24 cellular contexts compared by ENCODE assay signal in the genomic region with DNA sequence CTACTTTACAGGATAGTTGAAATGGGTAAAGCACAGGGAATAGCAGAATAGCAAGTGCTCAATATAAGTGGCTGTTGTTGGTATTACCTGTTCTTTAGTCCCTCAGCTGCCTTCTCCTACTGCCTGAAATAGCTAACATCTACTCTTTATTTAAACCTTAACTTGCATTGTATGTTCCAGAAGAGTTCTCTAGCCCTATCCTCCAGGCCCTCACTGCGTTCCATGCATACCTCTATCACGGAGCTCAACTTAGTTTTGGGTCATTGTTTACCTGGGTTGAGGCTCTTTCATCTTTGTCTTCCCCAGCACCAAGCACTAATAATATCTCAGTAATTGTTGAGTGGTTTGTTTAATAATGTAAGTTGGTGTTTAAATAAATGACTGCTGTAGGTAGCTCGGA.
DNase-seq lines count a peak whose midpoint lies in the region; ATAC-seq, FAIRE-seq and TF ChIP-seq lines count a peak whose summit lies in the region.
"Had no signal": no experiment of that assay in that cellular context is flagged by ENCODE, and none has a peak within 500 bp of the region (broad histone marks: within the 10 kb centered on the region; RNA-seq: fewer than 3 reads in every experiment).

No MANE protein-coding gene starts in this region.

- H3K4me1 Mint-ChIP-seq in astrocyte (ENCODE audit: low read depth, unreplicated experiment), result peaks cover 11% of the 10 kb centered on the region
- no peaks in the 10 kb centered on the region for H3K4me1 Mint-ChIP-seq in activated T-helper 1 cell treated with anti-CD3 and anti-CD28 coated beads, Interleukin-12 subunit alpha, Interleukin-12 subunit beta, Interleukin-2, Interleukin-4 antibody, amounts not matched to agents 30 ng/mL and 10 ng/mL and 1 ng/mL, durations not matched to agents 14 hours and 24 hours and 36 hours (ENCODE audit: low read depth)
- H3K4me1 Mint-ChIP-seq in stimulated activated naive CD8-positive, alpha-beta T cell treated with anti-CD3 and anti-CD28 coated beads, Interleukin-15, amount 100 ng/mL, for 72 hours, result no peaks in the 10 kb centered on the region
- H3K4me1 Mint-ChIP-seq: B cell had no signal

- no peaks in the 10 kb centered on the region for H3K79me2 ChIP-seq in GM23248 (ENCODE audit: insufficient read depth)
- no peaks in the 10 kb centered on the region for H3K79me2 ChIP-seq in astrocyte (ENCODE audit: insufficient read depth, low read length)
- H3K79me2 ChIP-seq in H1 (ENCODE audit: control insufficient read depth in 1 of 2, insufficient read depth in 2 of 2, low read length in 2 of 2), result no peaks in the 10 kb centered on the region
- no peaks in the 10 kb centered on the region for H3K79me2 ChIP-seq in smooth muscle cell (ENCODE audit: low read depth)

- H3K9ac ChIP-seq in GM23248, result no peak overlapping the region
- no peak overlapping the region for H3K9ac ChIP-seq in astrocyte (ENCODE audit: low read length)
- H3K9ac ChIP-seq in H1 (replicated peaks in 1 of 4; ENCODE audit: extremely low read depth in 1 of 4, low read depth in 3 of 4, low read length in 3 of 4), result no peak overlapping the region
- no peak overlapping the region for H3K9ac ChIP-seq in smooth muscle cell (ENCODE audit: low read depth)
- H3K9ac ChIP-seq: BLaER1 treated with 17β-estradiol and CSF1 and Interleukin-3, amounts not matched to agents 10 nM and 100 nM had no signal

- no peak overlapping the region for H3K4me3 Mint-ChIP-seq in astrocyte (ENCODE audit: unreplicated experiment)
- no peak overlapping the region for H3K4me3 Mint-ChIP-seq in activated T-helper 1 cell treated with anti-CD3 and anti-CD28 coated beads, Interleukin-12 subunit alpha, Interleukin-12 subunit beta, Interleukin-2, Interleukin-4 antibody, amounts not matched to agents 30 ng/mL and 10 ng/mL and 1 ng/mL, durations not matched to agents 14 hours and 24 hours and 36 hours
- H3K4me3 Mint-ChIP-seq in stimulated activated naive CD8-positive, alpha-beta T cell treated with anti-CD3 and anti-CD28 coated beads, Interleukin-15, amount 100 ng/mL, for 72 hours, result no peak overlapping the region
- H3K4me3 Mint-ChIP-seq: B cell; CD4-positive, alpha-beta T cell; CD8-positive, alpha-beta T cell had no signal

- no peaks in the 10 kb centered on the region for H3K36me3 Mint-ChIP-seq in astrocyte (ENCODE audit: low read depth, unreplicated experiment)
- no peaks in the 10 kb centered on the region for H3K36me3 Mint-ChIP-seq in activated T-helper 1 cell treated with anti-CD3 and anti-CD28 coated beads, Interleukin-12 subunit alpha, Interleukin-12 subunit beta, Interleukin-2, Interleukin-4 antibody, amounts not matched to agents 30 ng/mL and 10 ng/mL and 1 ng/mL, durations not matched to agents 14 hours and 24 hours and 36 hours (ENCODE audit: low read depth)
- H3K36me3 Mint-ChIP-seq: CD8-positive, alpha-beta T cell had no signal

- no peak overlapping the region for H2BK20ac ChIP-seq in H1 (ENCODE audit: low read length)

- TF ChIP-seq RAD21 in H1 (IDR thresholded peaks at IDR 0.05 in 1 of 2, conservative IDR thresholded peaks at IDR 0.05 in 1 of 2; ENCODE audit: low read depth in 2 of 2, low read length in 2 of 2), result no peak

- no peaks in the 10 kb centered on the region for H3K79me1 ChIP-seq in H1 (ENCODE audit: low read depth, low read length)

- H3K27me3 ChIP-seq in GM23248 (replicated peaks; ENCODE audit: insufficient read depth) (no peaks in the 10 kb centered on the region), astrocyte (ENCODE audit: insufficient read depth, low read length) (no peaks in the 10 kb centered on the region), H1 (replicated peaks in 1 of 4; ENCODE audit: control insufficient read depth in 3 of 4, extremely low read depth in 1 of 4, insufficient read depth in 3 of 4, low read length in 3 of 4) (no peaks in the 10 kb centered on the region), smooth muscle cell (ENCODE audit: low read depth) (no peaks in the 10 kb centered on the region)
- H3K27me3 ChIP-seq: BLaER1 treated with 17β-estradiol and CSF1 and Interleukin-3, amounts not matched to agents 10 nM and 100 nM had no signal

- POLR2A ChIA-PET in H1 (lab: Charles Lee; ENCODE audit: partially characterized antibody), result interaction anchor here (1.0 kb wide), 1 partner anchor 12 kb away, joined by 4 read pairs; no protein-coding TSS in a partner anchor

- H3K36me3 ChIP-seq in GM23248 (ENCODE audit: low read depth) (no peaks in the 10 kb centered on the region), astrocyte (ENCODE audit: insufficient read depth, low read length) (no peaks in the 10 kb centered on the region), H1 (ENCODE audit: control insufficient read depth in 2 of 4, insufficient read depth in 4 of 4, low read length in 3 of 4) (no peaks in the 10 kb centered on the region), smooth muscle cell (ENCODE audit: low read depth) (no peaks in the 10 kb centered on the region)
- H3K36me3 ChIP-seq: BLaER1 treated with 17β-estradiol and CSF1 and Interleukin-3, amounts not matched to agents 10 nM and 100 nM had no signal

- H3K27ac ChIP-seq in GM23248 (0 out of 2 replicates have a peak overlapping the region, but pooled peaks have one; percentile 20), astrocyte (ENCODE audit: low read depth, low read length) (peak overlapping the region; percentile 51), H1 (ENCODE audit: low read depth, low read length) (no peak overlapping the region), smooth muscle cell (ENCODE audit: low read depth) (peak overlapping the region; percentile 43)
- H3K27ac ChIP-seq: 22Rv1; A549; BLaER1 treated with 17β-estradiol and CSF1 and Interleukin-3, amounts not matched to agents 10 nM and 100 nM; C4-2B had no signal

- no peak overlapping the region for H3K4ac ChIP-seq in H1 (replicated peaks; ENCODE audit: insufficient read length, low read depth, low read length)

- H4K5ac ChIP-seq in H1 (ENCODE audit: insufficient read length, low read depth, low read length), result no peak overlapping the region

- H3K18ac ChIP-seq in H1 (ENCODE audit: extremely low read depth, low read length), result no peak overlapping the region

- H3K14ac ChIP-seq in H1 (ENCODE audit: insufficient read length), result no peak overlapping the region

- H2AFZ ChIP-seq in GM23248 (no peak overlapping the region), astrocyte (ENCODE audit: low read depth, low read length) (no peak overlapping the region), H1 (ENCODE audit: low read length) (no peak overlapping the region), smooth muscle cell (ENCODE audit: low read depth) (no peak overlapping the region)

- H2BK15ac ChIP-seq in H1 (ENCODE audit: low read length), result peak overlapping the region; percentile 47; the same call in 1 of the 2 replicates

- no peak overlapping the region for H2BK120ac ChIP-seq in H1 (replicated peaks; ENCODE audit: low read depth, low read length)

- H3F3A ChIP-seq in GM23248 (ENCODE audit: insufficient read depth) (peaks cover 34% of the 10 kb centered on the region), smooth muscle cell (ENCODE audit: low read depth) (no peaks in the 10 kb centered on the region)

- TF ChIP-seq EP300 in H1 (IDR thresholded peaks at IDR 0.05; ENCODE audit: borderline replicate concordance in 1 of 2, low read depth in 2 of 2, low read length in 2 of 2), result no peak

- no peak overlapping the region for H4K91ac ChIP-seq in H1 (replicated peaks; ENCODE audit: insufficient read length, low read length)

- H3K9me3 ChIP-seq in GM23248 (ENCODE audit: low read depth), result no peaks in the 10 kb centered on the region
- H3K9me3 ChIP-seq in astrocyte (ENCODE audit: insufficient read depth, low read depth, low read length), result no peaks in the 10 kb centered on the region
- no peaks in the 10 kb centered on the region for H3K9me3 ChIP-seq in H1 (ENCODE audit: insufficient read depth in 2 of 2, low read depth in 1 of 2, low read length in 1 of 2)
- no peaks in the 10 kb centered on the region for H3K9me3 ChIP-seq in smooth muscle cell (replicated peaks; ENCODE audit: low read depth)
- H3K9me3 ChIP-seq: A549, Caco-2 had no signal

- H3K23ac ChIP-seq in H1 (ENCODE audit: insufficient read length), result no peak overlapping the region

- H3K27me3 Mint-ChIP-seq in astrocyte (ENCODE audit: low read depth, unreplicated experiment), result no peaks in the 10 kb centered on the region
- H3K27me3 Mint-ChIP-seq in activated T-helper 1 cell treated with anti-CD3 and anti-CD28 coated beads, Interleukin-12 subunit alpha, Interleukin-12 subunit beta, Interleukin-2, Interleukin-4 antibody, amounts not matched to agents 30 ng/mL and 10 ng/mL and 1 ng/mL, durations not matched to agents 14 hours and 24 hours and 36 hours (ENCODE audit: insufficient read depth), result no peaks in the 10 kb centered on the region
- no peaks in the 10 kb centered on the region for H3K27me3 Mint-ChIP-seq in stimulated activated naive CD8-positive, alpha-beta T cell treated with anti-CD3 and anti-CD28 coated beads, Interleukin-15, amount 100 ng/mL, for 72 hours
- H3K27me3 Mint-ChIP-seq: CD4-positive, alpha-beta T cell had no signal

- H4K20me1 ChIP-seq in GM23248 (ENCODE audit: insufficient read depth) (no peaks in the 10 kb centered on the region), astrocyte (ENCODE audit: insufficient read depth, low read length) (no peaks in the 10 kb centered on the region), H1 (replicated peaks in 1 of 2; ENCODE audit: control insufficient read depth in 1 of 2, insufficient read depth in 2 of 2, low read length in 2 of 2) (no peaks in the 10 kb centered on the region), smooth muscle cell (ENCODE audit: low read depth) (no peaks in the 10 kb centered on the region)
- H4K20me1 ChIP-seq: BLaER1 treated with 17β-estradiol and CSF1 and Interleukin-3, amounts not matched to agents 10 nM and 100 nM had no signal

- H2BK12ac ChIP-seq in H1 (ENCODE audit: low read depth, low read length), result no peak overlapping the region

- no peak overlapping the region for H3K27ac Mint-ChIP-seq in astrocyte (ENCODE audit: unreplicated experiment)
- no peak overlapping the region for H3K27ac Mint-ChIP-seq in activated T-helper 1 cell treated with anti-CD3 and anti-CD28 coated beads, Interleukin-12 subunit alpha, Interleukin-12 subunit beta, Interleukin-2, Interleukin-4 antibody, amounts not matched to agents 30 ng/mL and 10 ng/mL and 1 ng/mL, durations not matched to agents 14 hours and 24 hours and 36 hours
- no peak overlapping the region for H3K27ac Mint-ChIP-seq in stimulated activated naive CD8-positive, alpha-beta T cell treated with anti-CD3 and anti-CD28 coated beads, Interleukin-15, amount 100 ng/mL, for 72 hours
- H3K27ac Mint-ChIP-seq: B cell; CD4-positive, alpha-beta T cell; CD8-positive, alpha-beta T cell had no signal

- no peak for DNase-seq in GM23248
- no peak for DNase-seq in astrocyte (ENCODE audit: low read depth)
- DNase-seq in H1 (ENCODE audit: low read depth in 1 of 2, low spot score in 2 of 2), result no peak
- no peak for DNase-seq in smooth muscle cell (lab: John Stamatoyannopoulos, UW; ENCODE audit: unreplicated experiment)
- no peak for DNase-seq in activated T-helper 1 cell treated with anti-CD3 and anti-CD28 coated beads, Interleukin-12 subunit alpha, Interleukin-12 subunit beta, Interleukin-2, Interleukin-4 antibody, amounts not matched to agents 30 ng/mL and 10 ng/mL and 1 ng/mL, durations not matched to agents 14 hours and 24 hours and 36 hours (ENCODE audit: low spot score)
- no peak for DNase-seq in SKM-1 treated with dmso at 0.1 percent for 144 hours (lab: John Stamatoyannopoulos, UW; ENCODE audit: unreplicated experiment)
- no peak for DNase-seq in stimulated activated naive CD8-positive, alpha-beta T cell treated with anti-CD3 and anti-CD28 coated beads, Interleukin-15, amount 100 ng/mL, for 72 hours
- DNase-seq: AML-193; Caco-2; Calu3; CD4-positive, alpha-beta T cell; CD8-positive, alpha-beta T cell; DMS79 treated with DMSO at 0.1 percent for 48 hours; GF-D8 had no signal

- FAIRE-seq in astrocyte (lab: Jason Lieb, UNC) (no peak), H1 (lab: Jason Lieb, UNC) (no peak)
- FAIRE-seq: A549, D721Med, G401.6, GM12891, GM19239 had no signal

- no peak overlapping the region for H2AK5ac ChIP-seq in H1 (ENCODE audit: low read depth, low read length)

- no peak overlapping the region for H2BK5ac ChIP-seq in H1 (ENCODE audit: low read depth, low read length)

- H3K56ac ChIP-seq in H1 (replicated peaks; ENCODE audit: insufficient read length, low read depth, low read length), result no peak overlapping the region

- no peak for ATAC-seq in stimulated activated naive CD8-positive, alpha-beta T cell treated with anti-CD3 and anti-CD28 coated beads, Interleukin-15, amount 100 ng/mL, for 72 hours
- no peak for ATAC-seq in HG02981 (IDR thresholded peaks at IDR 0.05; ENCODE audit: unreplicated experiment)
- ATAC-seq: A549; CD8-positive, alpha-beta T cell had no signal

- H3K4me1 ChIP-seq in GM23248 (ENCODE audit: insufficient read depth) (peaks cover 29% of the 10 kb centered on the region), astrocyte (ENCODE audit: insufficient read depth, low read length) (peaks cover 3% of the 10 kb centered on the region), H1 (replicated peaks in 1 of 4; ENCODE audit: control insufficient read depth in 3 of 4, insufficient read depth in 4 of 4, low read length in 3 of 4) (peaks cover 0 to 4% (median 2%) of the 10 kb centered on the region in 4 experiments; a peak in 3 of 7 replicates), smooth muscle cell (ENCODE audit: low read depth) (no peaks in the 10 kb centered on the region)
- H3K4me1 ChIP-seq: A549; BLaER1 treated with 17β-estradiol and CSF1 and Interleukin-3, amounts not matched to agents 10 nM and 100 nM; Caco-2 had no signal

- TF ChIP-seq CTCF in astrocyte (IDR thresholded peaks at IDR 0.05; ENCODE audit: insufficient read depth, low read depth, low read length) (no peak), H1 (IDR thresholded peaks at IDR 0.05; ENCODE audit: control extremely low read depth in 1 of 3, insufficient read depth in 1 of 3, low read depth in 1 of 3, low read length in 3 of 3) (no peak), smooth muscle cell (IDR thresholded peaks at IDR 0.05; ENCODE audit: borderline replicate concordance, insufficient read depth, poor library complexity, severe bottlenecking) (no peak)

- no peak for TF ChIP-seq POLR2A in H1 (IDR thresholded peaks at IDR 0.05; ENCODE audit: control extremely low read depth in 1 of 2, low read depth in 2 of 2, low read length in 2 of 2)

- WGBS in GM23248 (ENCODE audit: low coverage in 1 of 2, low lambda C conversion rate in 2 of 2, missing lambda C conversion rate in 2 of 2), 2 experiments, result 85 to 91% methylated on average over 3 of the region's 3 CpGs
- 86% methylated on average over 3 of the region's 3 CpGs; no CpG with 5 or more reads in 1 of the 2 experiments for WGBS in H1 (ENCODE audit: extremely low coverage in 1 of 2, insufficient coverage in 1 of 2, insufficient read length in 1 of 2, insufficient replicate concordance in 2 of 2, low coverage in 1 of 2, low lambda C conversion rate in 2 of 2, missing lambda C conversion rate in 1 of 2), 2 experiments
- 85% methylated on average over 3 of the region's 3 CpGs for WGBS in smooth muscle cell (ENCODE audit: low lambda C conversion rate)

- CTCF ChIA-PET in H1 (lab: Charles Lee; ENCODE audit: partially characterized antibody), result interaction anchor here (1.2 kb wide), 1 partner anchor 70 kb away, joined by 3 read pairs; no protein-coding TSS in a partner anchor

- intact Hi-C loops in activated T-helper 1 cell treated with anti-CD3 and anti-CD28 coated beads, Interleukin-12 subunit alpha, Interleukin-12 subunit beta, Interleukin-2, Interleukin-4 antibody, amounts not matched to agents 30 ng/mL and 10 ng/mL and 1 ng/mL, durations not matched to agents 14 hours and 24 hours and 36 hours (cut with micrococcal nuclease), result no loop called here

- no peaks in the 10 kb centered on the region for H3K9me2 ChIP-seq in GM23248 (ENCODE audit: insufficient read depth)

- H3K23me2 ChIP-seq in H1 (ENCODE audit: low read depth, low read length), result no peaks in the 10 kb centered on the region

- H3K9me3 Mint-ChIP-seq in astrocyte (ENCODE audit: unreplicated experiment), result no peaks in the 10 kb centered on the region
- H3K9me3 Mint-ChIP-seq in activated T-helper 1 cell treated with anti-CD3 and anti-CD28 coated beads, Interleukin-12 subunit alpha, Interleukin-12 subunit beta, Interleukin-2, Interleukin-4 antibody, amounts not matched to agents 30 ng/mL and 10 ng/mL and 1 ng/mL, durations not matched to agents 14 hours and 24 hours and 36 hours, result no peaks in the 10 kb centered on the region
- peaks cover 12 to 13% of the 10 kb centered on the region in 2 donors for H3K9me3 Mint-ChIP-seq in stimulated activated naive CD8-positive, alpha-beta T cell treated with anti-CD3 and anti-CD28 coated beads, Interleukin-15, amount 100 ng/mL, for 72 hours
- H3K9me3 Mint-ChIP-seq: CD4-positive, alpha-beta T cell; CD8-positive, alpha-beta T cell had no signal

- in situ Hi-C loops in GM23248 (cut with MboI), result no loop called here

- H3K4me3 ChIP-seq in GM23248 (no peak overlapping the region), astrocyte (ENCODE audit: insufficient read depth, low read depth, low read length) (no peak overlapping the region), H1 (ENCODE audit: extremely low read depth in 1 of 4, insufficient read depth in 2 of 4, low read depth in 3 of 4, low read length in 4 of 4) (no peak overlapping the region), smooth muscle cell (no peak overlapping the region)
- H3K4me3 ChIP-seq: A549; BLaER1 treated with 17β-estradiol and CSF1 and Interleukin-3, amounts not matched to agents 10 nM and 100 nM had no signal

- H3K4me2 ChIP-seq in GM23248 (ENCODE audit: unreplicated experiment) (peak overlapping the region; percentile 41), astrocyte (ENCODE audit: low read length) (no peak overlapping the region), H1 (ENCODE audit: insufficient read depth in 1 of 2, low read depth in 2 of 2, low read length in 2 of 2) (no peak overlapping the region), smooth muscle cell (no peak overlapping the region)
- H3K4me2 ChIP-seq: A549; BLaER1 treated with 17β-estradiol and CSF1 and Interleukin-3, amounts not matched to agents 10 nM and 100 nM had no signal

- H4K8ac ChIP-seq in H1 (ENCODE audit: extremely low read depth, insufficient read depth, low read length), result no peak overlapping the region
